Comparison of ENCODE assay signal across 2 cellular contexts in genomic region chr17:48757524-48757961, GRCh38.
TF ChIP-seq lines count a peak whose summit lies in the region.

No MANE protein-coding gene starts in this region.

TF ChIP-seq in endothelial cell of umbilical vein, 7 proteins besides CTCF, POLR2A, EP300 and RAD21 (continued from another document):
- no peak for TF ChIP-seq MAX (IDR thresholded peaks at IDR 0.05; ENCODE audit: insufficient read depth, insufficient read length)
- no peak for TF ChIP-seq MYC (IDR thresholded peaks at IDR 0.05; ENCODE audit: low read depth, low read length)
- TF ChIP-seq POLR2AphosphoS5 (IDR thresholded peaks at IDR 0.05; ENCODE audit: insufficient read depth, low read depth, low read length), result no peak

TF ChIP-seq in SK-N-SH treated with all-trans-retinoic acid at 6 μM for 48 hours, 23 proteins besides CTCF, POLR2A, EP300 and RAD21 (continued from another document):
- TF ChIP-seq CSRNP3 (CRISPR knock-in tag; IDR thresholded peaks at IDR 0.05) (no peak), PPARA (CRISPR knock-in tag; IDR thresholded peaks at IDR 0.05; ENCODE audit: borderline replicate concordance) (no peak), PATZ1 (CRISPR knock-in tag; IDR thresholded peaks at IDR 0.05; ENCODE audit: borderline replicate concordance) (no peak), OSR1 (CRISPR knock-in tag; IDR thresholded peaks at IDR 0.05) (no peak), SNAI2 (CRISPR knock-in tag; IDR thresholded peaks at IDR 0.05) (no peak), ZNF565 (CRISPR knock-in tag; conservative IDR thresholded peaks at IDR 0.05; ENCODE audit: low read depth) (no peak), ZFP3 (CRISPR knock-in tag; IDR thresholded peaks at IDR 0.05) (no peak), RARB (CRISPR knock-in tag; IDR thresholded peaks at IDR 0.05) (no peak), TCF4 (CRISPR knock-in tag; IDR thresholded peaks at IDR 0.05; ENCODE audit: borderline replicate concordance) (no peak), BACH2 (CRISPR knock-in tag; IDR thresholded peaks at IDR 0.05; ENCODE audit: borderline replicate concordance) (no peak), ISL1 (CRISPR knock-in tag; IDR thresholded peaks at IDR 0.05) (no peak), ARNTL (CRISPR knock-in tag; IDR thresholded peaks at IDR 0.05; ENCODE audit: borderline replicate concordance, low read depth) (no peak), ESRRG (CRISPR knock-in tag; IDR thresholded peaks at IDR 0.05) (no peak), POU6F1 (CRISPR knock-in tag; IDR thresholded peaks at IDR 0.05; ENCODE audit: borderline replicate concordance, low read depth) (no peak), TSHZ2 (CRISPR knock-in tag; IDR thresholded peaks at IDR 0.05) (no peak)
